8 cellular contexts compared by ENCODE assay signal in genomic region chr6:135675862-135676261, GRCh38.
A peak's percentile ranks its signal among the peaks of the same experiment; 100 is the strongest.
DNase-seq lines count a peak whose midpoint lies in the region; ATAC-seq and TF ChIP-seq lines count a peak whose summit lies in the region.

No MANE protein-coding gene starts in this region.

- no peak overlapping the region for H3K4me3 ChIP-seq in SJCRH30
- H3K4me3 ChIP-seq in retinal pigment epithelial cell (ENCODE audit: low read length), result no peak overlapping the region

- H3K9me3 ChIP-seq in SJCRH30 (replicated peaks), result no peaks in the 10 kb centered on the region

- no peaks in the 10 kb centered on the region for H3K27me3 ChIP-seq in SJCRH30

- H3K27ac ChIP-seq in SJCRH30, result no peak overlapping the region

- H3K4me1 ChIP-seq in SJCRH30, result peaks cover 7% of the 10 kb centered on the region; the same call in 1 of the 2 replicates

- H3K36me3 ChIP-seq in SJCRH30, result no peaks in the 10 kb centered on the region

- ATAC-seq in GM19452 (IDR thresholded peaks at IDR 0.05; ENCODE audit: unreplicated experiment) (no peak), HG02623 (IDR thresholded peaks at IDR 0.05; ENCODE audit: unreplicated experiment) (no peak)

- peak; percentile 35 for TF ChIP-seq CTCF in retinal pigment epithelial cell (conservative IDR thresholded peaks at IDR 0.05; ENCODE audit: low read depth, low read length)

- DNase-seq in NCI-H146 (lab: John Stamatoyannopoulos, UW) (peak; percentile 40), NCI-H146 treated with DMSO at 0.1 percent for 48 hours (lab: John Stamatoyannopoulos, UW; ENCODE audit: unreplicated experiment) (no peak), HT1080 (ENCODE audit: low read depth) (peak; percentile 41), SJCRH30 (peak; percentile 22 to 67), retinal pigment epithelial cell (ENCODE audit: low read depth) (no peak)
- peak; percentile 19 for DNase-seq in effector CD4-positive, alpha-beta T cell

Comparison
In these comparisons a context has a peak if more than half of its experiments do, and no peak if none do; other contexts are left out.
1. DNase-seq: peak in NCI-H146 (single experiment), HT1080 (single experiment), SJCRH30 (2 of 2) and effector CD4-positive, alpha-beta T cell (single experiment); none in NCI-H146 treated with DMSO at 0.1 percent for 48 hours (single experiment) and retinal pigment epithelial cell (single experiment).